Comparison of ENCODE assay signal across 17 cellular contexts in genomic region chr21:34925597-34925996, GRCh38.
"Had no signal": no experiment of that assay in that cellular context is flagged by ENCODE, and none has a peak within 500 bp of the region (broad histone marks: within the 10 kb centered on the region; RNA-seq: fewer than 3 reads in every experiment).

No MANE protein-coding gene starts in this region.

- FAIRE-seq: TTC549 had no signal

- H3K4me3 Mint-ChIP-seq: activated naive CD8-positive, alpha-beta T cell; nephron progenitor cell had no signal

- H3K4me1 ChIP-seq: breast epithelium had no signal

- H3K9me3 Mint-ChIP-seq: activated T-helper 2 cell treated with anti-CD3 and anti-CD28 coated beads, Interferon-gamma antibody, Interleukin-2, Interleukin-4, amounts not matched to agents 10 μg/mL and 5 μg/mL and 100 μg/mL, durations not matched to agents 14 hours and 24 hours and 36 hours; nephron progenitor cell had no signal

- H3K27ac Mint-ChIP-seq: activated naive CD8-positive, alpha-beta T cell; activated T-helper 2 cell treated with anti-CD3 and anti-CD28 coated beads, Interferon-gamma antibody, Interleukin-2, Interleukin-4, amounts not matched to agents 10 μg/mL and 5 μg/mL and 100 μg/mL, durations not matched to agents 14 hours and 24 hours and 36 hours; nephron progenitor cell had no signal

- DNase-seq: activated CD4-positive, alpha-beta T cell treated with anti-CD3 and anti-CD28 coated beads, Interleukin-2, amount 50 U/mL, for 1 hour; activated CD4-positive, CD25-positive, alpha-beta regulatory T cell; activated CD8-positive, alpha-beta memory T cell treated with anti-CD3 and anti-CD28 coated beads, Interleukin-2, amount 50 U/mL, for 4 hours; anterior cingulate cortex; hippocampal formation; left ventricle myocardium superior; mesendoderm; nephron progenitor cell; psoas muscle; right lobe of liver; stimulated activated naive CD4-positive, alpha-beta T cell; T-helper 2 cell; upper lobe of left lung had no signal

- H3K36me3 ChIP-seq: breast epithelium, right lobe of liver, upper lobe of left lung had no signal

- H3K9me3 ChIP-seq: breast epithelium, psoas muscle, right lobe of liver, upper lobe of left lung had no signal

- H3K27me3 ChIP-seq: breast epithelium, right lobe of liver, upper lobe of left lung had no signal

- ATAC-seq: left ventricle myocardium superior, psoas muscle, right lobe of liver had no signal

- H3K4me3 ChIP-seq: breast epithelium, psoas muscle, right lobe of liver, upper lobe of left lung had no signal

- H3K27ac ChIP-seq: breast epithelium, psoas muscle, right lobe of liver, upper lobe of left lung had no signal

- H3K27me3 Mint-ChIP-seq: activated naive CD8-positive, alpha-beta T cell had no signal
